8 cellular contexts compared by ENCODE assay signal in the genomic region with DNA sequence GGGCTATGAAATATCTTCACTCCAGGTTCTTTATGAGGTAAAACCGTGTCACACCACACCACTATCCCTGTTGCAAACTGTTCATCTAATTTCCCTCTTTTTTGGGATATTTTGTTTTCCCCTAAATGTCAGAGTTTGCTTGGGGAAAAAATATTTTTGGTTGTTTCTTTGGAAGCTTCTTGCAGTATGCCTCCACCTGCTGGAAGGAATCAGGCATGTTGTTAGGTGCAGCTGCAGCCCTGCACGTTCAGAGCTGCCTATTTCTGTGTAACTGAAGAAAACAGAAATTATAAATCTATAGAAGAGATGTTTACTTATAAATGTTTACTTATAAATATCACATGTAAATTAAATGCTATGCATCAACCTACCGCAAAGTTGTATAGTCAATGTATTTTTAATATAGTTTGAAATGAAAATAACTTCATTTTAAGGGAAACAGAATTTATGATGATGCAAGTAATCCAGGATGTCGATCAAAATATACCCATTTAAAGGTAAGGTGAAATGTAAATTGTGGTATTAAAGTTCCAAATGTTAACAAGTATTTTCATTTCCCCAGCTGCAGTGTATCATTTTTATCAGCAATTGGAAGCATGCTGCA.
DNase-seq lines count a peak whose midpoint lies in the region; ATAC-seq, FAIRE-seq and TF ChIP-seq lines count a peak whose summit lies in the region.

No MANE protein-coding gene starts in this region.

- no peak for TF ChIP-seq RAD21 in HepG2 (CRISPR knock-in tag; IDR thresholded peaks at IDR 0.05)

- TF ChIP-seq CTCF in astrocyte of the spinal cord (IDR thresholded peaks at IDR 0.05; ENCODE audit: low read depth, low read length): peak; percentile 85
- TF ChIP-seq CTCF in HepG2 (CRISPR knock-in tag; IDR thresholded peaks at IDR 0.05): peak; percentile 55
- TF ChIP-seq CTCF in CD14-positive monocyte (IDR thresholded peaks at IDR 0.05): no peak

- FAIRE-seq in HepG2 (lab: Jason Lieb, UNC): peak; percentile 58

- H3K36me3 Mint-ChIP-seq in CD14-positive monocyte: no peaks in the 10 kb centered on the region

- peaks cover 0 to 8% (median 5%) of the 10 kb centered on the region in 3 donors for H3K27me3 Mint-ChIP-seq in CD14-positive monocyte (ENCODE audit: low read depth in 3 of 3)

- CTCF ChIA-PET in HepG2 (lab: Yijun Ruan, JAX; ENCODE audit: low intra/inter-chr PET ratio, low total read pairs): no interaction called here

- no peaks in the 10 kb centered on the region for H3K9me3 ChIP-seq in HepG2 (ENCODE audit: low read length)

- H3K36me3 ChIP-seq in HepG2 (replicated peaks in 1 of 2; ENCODE audit: control insufficient read depth in 1 of 2, insufficient read depth in 2 of 2, low read length in 2 of 2): no peaks in the 10 kb centered on the region

- no peak overlapping the region for H3K27ac ChIP-seq in HepG2 (ENCODE audit: extremely low read length, insufficient read depth, low read length)

- H3K4me1 Mint-ChIP-seq in CD14-positive monocyte: no peaks in the 10 kb centered on the region

- no peak for TF ChIP-seq POLR2A in HepG2 (IDR thresholded peaks at IDR 0.05; ENCODE audit: insufficient read depth in 1 of 2, low read depth in 2 of 2, low read length in 2 of 2)

- no peaks in the 10 kb centered on the region for H4K20me1 ChIP-seq in HepG2 (ENCODE audit: insufficient read depth, low read length)

- no peak overlapping the region for H3K9ac ChIP-seq in HepG2 (ENCODE audit: insufficient read depth, low read depth, low read length)

- H3K4me3 Mint-ChIP-seq in CD14-positive monocyte: no peak overlapping the region

- H3K4me3 ChIP-seq in astrocyte of the spinal cord (ENCODE audit: low read depth, low read length) (no peak overlapping the region), HepG2 (replicated peaks in 1 of 3; ENCODE audit: insufficient read depth in 1 of 3, low read depth in 2 of 3, low read length in 3 of 3) (no peak overlapping the region)

- H2AFZ ChIP-seq in HepG2 (ENCODE audit: low read length): no peak overlapping the region

- peaks cover 0 to 47% of the 10 kb centered on the region in 2 experiments; a peak in 3 of 5 replicates for H3K27me3 ChIP-seq in HepG2 (ENCODE audit: control insufficient read depth in 1 of 2, insufficient read depth in 2 of 2, low read length in 2 of 2)

- intact Hi-C loops in HepG2 (cut with micrococcal nuclease; ENCODE audit: unreplicated experiment): loop anchor here (1.0 to 10.0 kb wide), 2 partner anchors 17 to 372 kb away; no protein-coding TSS in a partner anchor
- intact Hi-C loops in CD14-positive monocyte (cut with micrococcal nuclease): no loop called here

- DNase-seq in GM03348 (ENCODE audit: low spot score) (peak; percentile 62), NCI-H146 (lab: John Stamatoyannopoulos, UW) (peak; percentile 80), astrocyte of the spinal cord (ENCODE audit: low read depth, low spot score) (peak; percentile 71), HepG2 (ENCODE audit: low spot score) (peak; percentile 22), NOMO-1 treated with dmso at 0.1 percent for 144 hours (lab: John Stamatoyannopoulos, UW; ENCODE audit: unreplicated experiment) (no peak), CD14-positive monocyte (ENCODE audit: low spot score) (no peak), OCI-M2 (lab: John Stamatoyannopoulos, UW; ENCODE audit: unreplicated experiment) (no peak), NOMO-1 treated with DMSO at 0.1 percent for 48 hours (lab: John Stamatoyannopoulos, UW; ENCODE audit: unreplicated experiment) (no peak)

- no peak overlapping the region for H3K4me2 ChIP-seq in HepG2 (ENCODE audit: low read depth, low read length)

- no peak overlapping the region for H3K27ac Mint-ChIP-seq in CD14-positive monocyte

- TF ChIP-seq EP300 in HepG2 (IDR thresholded peaks at IDR 0.05; ENCODE audit: low read depth in 2 of 2, low read length in 2 of 2): no peak
- no peak for TF ChIP-seq EP300 in HepG2 (CRISPR knock-in tag; IDR thresholded peaks at IDR 0.05; ENCODE audit: borderline replicate concordance)

- no peaks in the 10 kb centered on the region for H3K4me1 ChIP-seq in HepG2 (ENCODE audit: insufficient read depth, low read length)

- no peaks in the 10 kb centered on the region for H3K9me3 Mint-ChIP-seq in CD14-positive monocyte

- POLR2A ChIA-PET in HepG2 (lab: Yijun Ruan, JAX): no interaction called here

- WGBS in HepG2 (ENCODE audit: low lambda C conversion rate): 16% methylated on average over 4 of the region's 4 CpGs

- no TSS peak for BruUV-seq in HepG2 (replicated peaks; lab: Mats Ljungman, UMichigan)

- in situ Hi-C loops in astrocyte of the spinal cord (cut with HindIII; ENCODE audit: low sequenced_read_pairs): no loop called here
- in situ Hi-C loops in HepG2 (cut with HindIII; ENCODE audit: extremely low pct_ligation_motif_present, low pct_unique_long_range_greater_than_20kb): no loop called here

- ATAC-seq in HepG2: peak; percentile 85

- no peaks in the 10 kb centered on the region for H3K79me2 ChIP-seq in HepG2 (ENCODE audit: insufficient read depth, low read length)

TF ChIP-seq in HepG2, 621 proteins besides CTCF, POLR2A, EP300 and RAD21:
- TF ChIP-seq ZNF296 (CRISPR knock-in tag; conservative IDR thresholded peaks at IDR 0.05): no peak
- TF ChIP-seq SMC3 (IDR thresholded peaks at IDR 0.05; ENCODE audit: low read length): 0 out of 2 replicates have a peak, but pooled peaks have one; percentile 15
- TF ChIP-seq STAG1 (CRISPR knock-in tag; IDR thresholded peaks at IDR 0.05): peak; percentile 40
- no peak for TF ChIP-seq TAF1 (CRISPR knock-in tag; IDR thresholded peaks at IDR 0.05)
- no peak for TF ChIP-seq NFATC3 (CRISPR knock-in tag; IDR thresholded peaks at IDR 0.05)
- TF ChIP-seq ZNF776 (CRISPR knock-in tag; IDR thresholded peaks at IDR 0.05): no peak
- TF ChIP-seq MEIS2 (CRISPR knock-in tag; IDR thresholded peaks at IDR 0.05): no peak
- TF ChIP-seq TEAD3 (CRISPR knock-in tag; optimal IDR thresholded peaks at IDR 0.05; ENCODE audit: borderline replicate concordance): peak; percentile 98
- TF ChIP-seq CEBPB (IDR thresholded peaks at IDR 0.05; ENCODE audit: borderline replicate concordance, low read depth, low read length): no peak
- TF ChIP-seq SMYD3 (CRISPR knock-in tag; IDR thresholded peaks at IDR 0.05): no peak
- TF ChIP-seq HNF4A (CRISPR knock-in tag; IDR thresholded peaks at IDR 0.05): no peak
- TF ChIP-seq SMARCE1 (IDR thresholded peaks at IDR 0.05; ENCODE audit: borderline replicate concordance): no peak
- no peak for TF ChIP-seq KDM1A (CRISPR knock-in tag; IDR thresholded peaks at IDR 0.05)

Comparison
In these comparisons a context has a peak if more than half of its experiments do, and no peak if none do; other contexts are left out.
1. DNase-seq: peak in GM03348 (single experiment), NCI-H146 (single experiment), astrocyte of the spinal cord (single experiment) and HepG2 (single experiment); none in NOMO-1 treated with dmso at 0.1 percent for 144 hours (single experiment), CD14-positive monocyte (single experiment), OCI-M2 (single experiment) and NOMO-1 treated with DMSO at 0.1 percent for 48 hours (single experiment).